ENCODE assay signal across 18 cellular contexts in the genomic region with DNA sequence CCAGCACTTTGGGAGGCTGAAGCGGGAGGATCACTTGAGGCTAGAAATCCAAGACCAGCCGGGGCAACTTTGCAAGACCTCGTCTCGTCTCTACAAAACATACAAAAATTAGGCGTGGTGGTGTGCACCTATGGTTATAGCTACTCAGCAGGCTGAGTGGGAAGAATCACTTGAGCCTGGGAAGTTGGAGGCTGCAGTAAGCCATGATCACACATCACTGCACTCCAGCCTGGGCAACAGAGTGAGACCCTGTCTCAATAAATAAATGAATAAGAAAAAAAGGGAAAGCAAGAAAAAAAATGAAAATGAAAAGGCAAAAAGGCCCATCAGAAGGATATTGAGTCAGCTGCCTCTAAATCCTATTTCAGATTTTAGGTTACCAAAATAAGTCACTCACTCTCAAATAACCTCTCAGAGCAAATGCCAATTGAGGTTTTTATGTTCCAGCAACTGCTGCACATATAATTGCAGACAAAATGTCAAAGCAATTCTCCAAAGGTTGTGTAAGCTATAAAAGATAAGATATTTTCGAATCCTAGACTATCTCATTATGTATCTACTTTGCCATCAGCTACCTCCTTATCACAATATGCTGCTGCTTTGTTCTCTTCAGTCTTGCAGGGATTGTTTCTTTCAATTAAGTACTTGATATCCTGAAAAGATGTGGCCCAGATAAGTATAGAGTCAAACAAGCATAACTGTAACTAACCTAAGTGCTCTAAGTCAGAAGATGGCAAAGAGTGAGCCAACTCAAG. TPM values are rescaled to one million over a fixed set of nuclear protein-coding genes. Genes with fewer than 3 reads are reported as not detected.
DNase-seq lines count a peak whose midpoint lies in the region; ATAC-seq and TF ChIP-seq lines count a peak whose summit lies in the region.
"Had no signal": no experiment of that assay in that cellular context is flagged by ENCODE, and none has a peak within 500 bp of the region (broad histone marks: within the 10 kb centered on the region; RNA-seq: fewer than 3 reads in every experiment).

No MANE protein-coding gene starts in this region.

- peaks cover 81% of the 10 kb centered on the region for H3K36me3 ChIP-seq in DND-41 (ENCODE audit: insufficient read depth, low read length)

- peaks cover 39% of the 10 kb centered on the region for H3K4me1 ChIP-seq in DND-41 (ENCODE audit: insufficient read depth, low read length)

- H3K4me2 ChIP-seq in DND-41 (ENCODE audit: insufficient read depth, low read length): peak overlapping the region; percentile 29; the same call in 1 of the 2 replicates

- peaks cover 84% of the 10 kb centered on the region for H4K20me1 ChIP-seq in DND-41 (ENCODE audit: insufficient read depth, low read length)

- peaks cover 71% of the 10 kb centered on the region for H3K36me3 Mint-ChIP-seq in CD4-positive, alpha-beta T cell (ENCODE audit: low read depth)
- peaks cover 68% of the 10 kb centered on the region for H3K36me3 Mint-ChIP-seq in activated T-helper 2 cell treated with anti-CD3 and anti-CD28 coated beads, Interferon-gamma antibody, Interleukin-2, Interleukin-4, amounts not matched to agents 10 μg/mL and 5 μg/mL and 100 μg/mL, durations not matched to agents 14 hours and 24 hours and 36 hours (ENCODE audit: low read depth)
- H3K36me3 Mint-ChIP-seq in nephron (ENCODE audit: low read depth): peaks cover 58% of the 10 kb centered on the region

- no peak for ATAC-seq in CD4-positive, alpha-beta T cell (ENCODE audit: poor library complexity)
- no peak for ATAC-seq in DND-41 (ENCODE audit: insufficient read depth, low read depth)

- intact Hi-C loops in CD4-positive, alpha-beta T cell (cut with DNase I, micrococcal nuclease): no loop called here
- intact Hi-C loops in activated T-helper 2 cell treated with anti-CD3 and anti-CD28 coated beads, Interferon-gamma antibody, Interleukin-2, Interleukin-4, amounts not matched to agents 10 μg/mL and 5 μg/mL and 100 μg/mL, durations not matched to agents 14 hours and 24 hours and 36 hours (cut with micrococcal nuclease): no loop called here
- intact Hi-C loops in lower leg skin (cut with DNase I; ENCODE audit: low total_unique reads): no loop called here

- H3K9me3 Mint-ChIP-seq in CD4-positive, alpha-beta T cell: no peaks in the 10 kb centered on the region
- H3K9me3 Mint-ChIP-seq in activated T-helper 2 cell treated with anti-CD3 and anti-CD28 coated beads, Interferon-gamma antibody, Interleukin-2, Interleukin-4, amounts not matched to agents 10 μg/mL and 5 μg/mL and 100 μg/mL, durations not matched to agents 14 hours and 24 hours and 36 hours: no peaks in the 10 kb centered on the region
- H3K9me3 Mint-ChIP-seq in nephron: no peaks in the 10 kb centered on the region
- H3K9me3 Mint-ChIP-seq: HFFc6 had no signal

- no peak overlapping the region for H3K27ac ChIP-seq in CD4-positive, alpha-beta T cell (ENCODE audit: low read depth, low read length)
- H3K27ac ChIP-seq in DND-41 (ENCODE audit: low read length): no peak overlapping the region
- H3K27ac ChIP-seq: epithelial cell of prostate, skin epidermis, vagina had no signal

- WGBS in lower leg skin, 2 donors: 86 to 88% methylated on average over 6 of the region's 6 CpGs

- CTCF ChIA-PET in CD4-positive, alpha-beta T cell (lab: Charles Lee): no interaction called here

- TF ChIP-seq POLR2A in lower leg skin (IDR thresholded peaks at IDR 0.05): no peak

- H3K4me3 Mint-ChIP-seq in CD4-positive, alpha-beta T cell: peak overlapping the region; percentile 49
- peak overlapping the region; percentile 13 for H3K4me3 Mint-ChIP-seq in activated T-helper 2 cell treated with anti-CD3 and anti-CD28 coated beads, Interferon-gamma antibody, Interleukin-2, Interleukin-4, amounts not matched to agents 10 μg/mL and 5 μg/mL and 100 μg/mL, durations not matched to agents 14 hours and 24 hours and 36 hours (ENCODE audit: low read depth)
- H3K4me3 Mint-ChIP-seq in nephron: peak overlapping the region in 2 of 3 experiments; percentile 4 to 23
- H3K4me3 Mint-ChIP-seq: HFFc6 had no signal

- H3K27me3 Mint-ChIP-seq in CD4-positive, alpha-beta T cell: no peaks in the 10 kb centered on the region
- H3K27me3 Mint-ChIP-seq in activated T-helper 2 cell treated with anti-CD3 and anti-CD28 coated beads, Interferon-gamma antibody, Interleukin-2, Interleukin-4, amounts not matched to agents 10 μg/mL and 5 μg/mL and 100 μg/mL, durations not matched to agents 14 hours and 24 hours and 36 hours (ENCODE audit: low read depth): no peaks in the 10 kb centered on the region
- no peaks in the 10 kb centered on the region for H3K27me3 Mint-ChIP-seq in nephron (ENCODE audit: low read depth)

- peaks cover 96% of the 10 kb centered on the region for H3K79me2 ChIP-seq in DND-41 (ENCODE audit: insufficient read depth, low read length)

- H2AFZ ChIP-seq in DND-41 (ENCODE audit: low read depth, low read length): no peak overlapping the region

- peaks cover 67% of the 10 kb centered on the region for H3K4me1 Mint-ChIP-seq in CD4-positive, alpha-beta T cell (ENCODE audit: low read depth)
- H3K4me1 Mint-ChIP-seq in activated T-helper 2 cell treated with anti-CD3 and anti-CD28 coated beads, Interferon-gamma antibody, Interleukin-2, Interleukin-4, amounts not matched to agents 10 μg/mL and 5 μg/mL and 100 μg/mL, durations not matched to agents 14 hours and 24 hours and 36 hours (ENCODE audit: low read depth): peaks cover 43% of the 10 kb centered on the region
- H3K4me1 Mint-ChIP-seq in nephron: peaks cover 40% of the 10 kb centered on the region

- no peak for TF ChIP-seq CTCF in CD4-positive, alpha-beta T cell (IDR thresholded peaks at IDR 0.05)
- TF ChIP-seq CTCF in DND-41 (IDR thresholded peaks at IDR 0.05; ENCODE audit: borderline replicate concordance, extremely low read depth, low read length, poor library complexity, severe bottlenecking) (no peak), nephron (IDR thresholded peaks at IDR 0.05; ENCODE audit: unreplicated experiment in 3 of 3) (no peak), lower leg skin (IDR thresholded peaks at IDR 0.05) (no peak)

- H3K4me3 ChIP-seq in DND-41 (ENCODE audit: low read depth in 1 of 2, low read length in 2 of 2) (no peak overlapping the region), lower leg skin (ENCODE audit: low read depth, poor library complexity, severe bottlenecking) (no peak overlapping the region)
- H3K4me3 ChIP-seq: skin epidermis, vagina had no signal

- no peak overlapping the region; the same call in 1 of the 2 replicates for H3K9ac ChIP-seq in DND-41 (ENCODE audit: low read depth, low read length)

- DNase-seq in CD4-positive, alpha-beta T cell: no peak
- DNase-seq in DND-41 (no peak), OCI-M1 (lab: John Stamatoyannopoulos, UW) (no peak), lower leg skin (ENCODE audit: low spot score in 2 of 2) (no peak), NCI-H1048 (lab: John Stamatoyannopoulos, UW) (no peak)
- no peak for DNase-seq in activated T-helper 2 cell treated with anti-CD3 and anti-CD28 coated beads, Interferon-gamma antibody, Interleukin-2, Interleukin-4, amounts not matched to agents 10 μg/mL and 5 μg/mL and 100 μg/mL, durations not matched to agents 14 hours and 24 hours and 36 hours (ENCODE audit: low spot score)
- DNase-seq: C1 segment of cervical spinal cord; EL; HFFc6; NCI-H1436; NK-92 treated with Interleukin-12 subunit alpha and Interleukin-12 subunit beta, amount 100 ng/mL, for 24 hours; occipital lobe; Right ventricle myocardium superior; stimulated activated naive CD4-positive, alpha-beta T cell had no signal

- H3K9me3 ChIP-seq in CD4-positive, alpha-beta T cell (ENCODE audit: control insufficient read depth, low read length): no peaks in the 10 kb centered on the region
- H3K9me3 ChIP-seq in DND-41 (ENCODE audit: insufficient read depth, low read length, severe bottlenecking): no peaks in the 10 kb centered on the region
- H3K9me3 ChIP-seq: vagina had no signal

- POLR2A ChIA-PET in CD4-positive, alpha-beta T cell (lab: Charles Lee): interaction anchor here (0.6 to 2.0 kb wide), 3 partner anchors 19 to 61 kb away, joined by 3 to 6 read pairs (median 4); partner anchors contain the start of gene TBL2

- H3K27me3 ChIP-seq in CD4-positive, alpha-beta T cell (ENCODE audit: control insufficient read depth, insufficient read depth, low read length): no peaks in the 10 kb centered on the region
- H3K27me3 ChIP-seq in DND-41 (ENCODE audit: insufficient read depth, low read length, poor library complexity): no peaks in the 10 kb centered on the region
- H3K27me3 ChIP-seq: vagina had no signal

- peak overlapping the region; percentile 74 for H3K27ac Mint-ChIP-seq in CD4-positive, alpha-beta T cell
- H3K27ac Mint-ChIP-seq in activated T-helper 2 cell treated with anti-CD3 and anti-CD28 coated beads, Interferon-gamma antibody, Interleukin-2, Interleukin-4, amounts not matched to agents 10 μg/mL and 5 μg/mL and 100 μg/mL, durations not matched to agents 14 hours and 24 hours and 36 hours: peak overlapping the region; percentile 69
- H3K27ac Mint-ChIP-seq in nephron: no peak overlapping the region
- H3K27ac Mint-ChIP-seq: HFFc6 had no signal

RNA-seq across cellular contexts. Expression of gene BAZ1B, which starts 4.7 kb away (rescaled TPM):
- total RNA-seq in CD4-positive, alpha-beta T cell: 10 to 100 TPM; 32.8 to 35.5 TPM
- total RNA-seq in activated T-helper 2 cell treated with anti-CD3 and anti-CD28 coated beads, Interferon-gamma antibody, Interleukin-2, Interleukin-4, amounts not matched to agents 10 μg/mL and 5 μg/mL and 100 μg/mL, durations not matched to agents 14 hours and 24 hours and 36 hours: 99.6 and 101 TPM in 2 replicates
- total RNA-seq in lower leg skin: 10 to 100 TPM; 22.6 to 33.6 (median 28.8) TPM

RNA-seq across cellular contexts. Expression of gene BCL7B, which starts 40.1 kb away (rescaled TPM):
- 100 to 1,000 TPM; 102 TPM for total RNA-seq in CD4-positive, alpha-beta T cell
- total RNA-seq in activated T-helper 2 cell treated with anti-CD3 and anti-CD28 coated beads, Interferon-gamma antibody, Interleukin-2, Interleukin-4, amounts not matched to agents 10 μg/mL and 5 μg/mL and 100 μg/mL, durations not matched to agents 14 hours and 24 hours and 36 hours: 68.6 and 74.5 TPM in 2 replicates
- total RNA-seq in lower leg skin: 10 to 100 TPM; 31.8 to 66.2 (median 47.7) TPM

Comparison
In these comparisons a context has a peak if more than half of its experiments do, and no peak if none do; other contexts are left out.
1. H3K27ac Mint-ChIP-seq: peak in CD4-positive, alpha-beta T cell (single experiment) and activated T-helper 2 cell treated with anti-CD3 and anti-CD28 coated beads, Interferon-gamma antibody, Interleukin-2, Interleukin-4, amounts not matched to agents 10 μg/mL and 5 μg/mL and 100 μg/mL, durations not matched to agents 14 hours and 24 hours and 36 hours (single experiment); none in nephron (0 of 3).
2. Peak in every context shown above with its lines, with median percentiles within 50 percentile points of each other: H3K4me3 Mint-ChIP-seq.